In the genomic region with DNA sequence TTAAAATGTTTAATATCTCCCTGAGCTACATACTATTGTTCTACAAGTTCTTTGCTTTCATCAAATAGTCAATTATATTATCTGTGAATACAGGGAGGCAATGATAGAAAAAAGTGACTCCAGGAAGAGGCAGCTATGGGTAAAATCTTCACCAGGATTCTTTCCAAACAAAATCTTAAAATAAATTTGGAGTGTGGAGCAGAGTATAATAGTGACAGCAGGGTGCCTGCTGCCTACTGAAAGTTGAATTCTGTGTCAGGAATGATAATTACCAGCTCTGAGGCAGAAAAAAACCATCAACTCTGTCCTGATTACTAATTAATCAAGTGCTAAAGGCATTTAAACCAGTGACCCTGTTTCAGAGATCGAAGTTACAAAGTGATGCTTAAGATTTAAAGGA, we compare ENCODE assay signal across 16 cellular contexts.
"Had no signal": no experiment of that assay in that cellular context is flagged by ENCODE, and none has a peak within 500 bp of the region (broad histone marks: within the 10 kb centered on the region; RNA-seq: fewer than 3 reads in every experiment).

No MANE protein-coding gene starts in this region.

- H3K9me3 ChIP-seq: breast epithelium, gastroesophageal sphincter, psoas muscle, thoracic aorta, upper lobe of right lung had no signal

- H3K36me3 Mint-ChIP-seq: natural killer cell; stimulated activated effector memory CD8-positive, alpha-beta T cell treated with anti-CD3 and anti-CD28 coated beads, Interleukin-12 subunit alpha, Interleukin-12 subunit beta, amount 100 ng/mL, for 72 hours had no signal

- H3K27ac ChIP-seq: breast epithelium, gastroesophageal sphincter, psoas muscle, thoracic aorta, upper lobe of right lung had no signal

- H3K36me3 ChIP-seq: breast epithelium, gastroesophageal sphincter, thoracic aorta, upper lobe of right lung had no signal

- H3K27me3 ChIP-seq: breast epithelium, gastroesophageal sphincter, upper lobe of right lung had no signal

- H3K27ac Mint-ChIP-seq: activated naive CD8-positive, alpha-beta T cell treated with anti-CD3 and anti-CD28 coated beads, Interleukin-2, amount 50 U/mL, for 24 hours; natural killer cell; stimulated activated effector memory CD8-positive, alpha-beta T cell treated with anti-CD3 and anti-CD28 coated beads, Interleukin-12 subunit alpha, Interleukin-12 subunit beta, amount 100 ng/mL, for 72 hours had no signal

- DNase-seq: activated CD4-positive, alpha-beta T cell treated with anti-CD3 and anti-CD28 coated beads, Interleukin-2, amount 50 U/mL, for 1 hour; activated naive CD4-positive, alpha-beta T cell treated with Interleukin-2 at 50 U/mL for 16 hours; activated naive CD8-positive, alpha-beta T cell treated with anti-CD3 and anti-CD28 coated beads, Interleukin-2, amount 50 U/mL, for 24 hours; activated T-cell treated with anti-CD3 and anti-CD28 coated beads for 4 hours; aorta; islet precursor cell; mammary epithelial cell; natural killer cell; occipital lobe; psoas muscle; stimulated activated CD4-positive, alpha-beta T cell treated with anti-CD3 and anti-CD28 coated beads, Interleukin-2, amount 100 ng/mL, for 24 hours; upper lobe of right lung had no signal

- H3K4me3 ChIP-seq: breast epithelium, gastroesophageal sphincter, psoas muscle, thoracic aorta, upper lobe of right lung had no signal

- ATAC-seq: activated naive CD8-positive, alpha-beta T cell treated with anti-CD3 and anti-CD28 coated beads, Interleukin-2, amount 50 U/mL, for 24 hours; gastroesophageal sphincter; natural killer cell; psoas muscle; stimulated activated effector memory CD8-positive, alpha-beta T cell treated with anti-CD3 and anti-CD28 coated beads, Interleukin-12 subunit alpha, Interleukin-12 subunit beta, amount 100 ng/mL, for 72 hours; upper lobe of right lung had no signal

- H3K9me3 Mint-ChIP-seq: activated naive CD8-positive, alpha-beta T cell treated with anti-CD3 and anti-CD28 coated beads, Interleukin-2, amount 50 U/mL, for 24 hours; stimulated activated effector memory CD8-positive, alpha-beta T cell treated with anti-CD3 and anti-CD28 coated beads, Interleukin-12 subunit alpha, Interleukin-12 subunit beta, amount 100 ng/mL, for 72 hours had no signal

- H3K4me1 Mint-ChIP-seq: activated naive CD8-positive, alpha-beta T cell treated with anti-CD3 and anti-CD28 coated beads, Interleukin-2, amount 50 U/mL, for 24 hours; natural killer cell; stimulated activated effector memory CD8-positive, alpha-beta T cell treated with anti-CD3 and anti-CD28 coated beads, Interleukin-12 subunit alpha, Interleukin-12 subunit beta, amount 100 ng/mL, for 72 hours had no signal

- H3K4me3 Mint-ChIP-seq: activated naive CD8-positive, alpha-beta T cell treated with anti-CD3 and anti-CD28 coated beads, Interleukin-2, amount 50 U/mL, for 24 hours; natural killer cell; stimulated activated effector memory CD8-positive, alpha-beta T cell treated with anti-CD3 and anti-CD28 coated beads, Interleukin-12 subunit alpha, Interleukin-12 subunit beta, amount 100 ng/mL, for 72 hours had no signal

- H3K4me1 ChIP-seq: breast epithelium, psoas muscle, upper lobe of right lung had no signal
